11 cellular contexts compared by ENCODE assay signal in the genomic region with DNA sequence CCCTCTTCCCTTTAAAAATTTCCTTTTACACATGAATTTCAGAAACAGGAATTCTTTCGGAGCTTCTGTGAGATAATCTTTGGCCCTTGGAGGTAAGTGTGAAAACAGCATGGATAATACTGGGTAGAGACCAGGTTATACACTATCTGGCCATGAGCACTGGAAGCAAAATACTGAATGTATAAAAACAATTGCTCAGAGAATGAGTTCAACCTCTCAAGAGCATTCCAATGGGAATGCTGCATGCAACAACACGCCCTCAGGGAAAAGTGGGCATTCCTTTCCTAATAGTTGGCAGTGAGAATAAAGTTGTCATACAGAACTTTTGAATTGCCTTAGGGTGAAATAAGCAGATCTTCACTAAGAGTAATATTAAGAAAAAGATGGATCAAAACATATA.
DNase-seq lines count a peak whose midpoint lies in the region; ATAC-seq and TF ChIP-seq lines count a peak whose summit lies in the region.
"Had no signal": no experiment of that assay in that cellular context is flagged by ENCODE, and none has a peak within 500 bp of the region (broad histone marks: within the 10 kb centered on the region; RNA-seq: fewer than 3 reads in every experiment).

No MANE protein-coding gene starts in this region.

- TF ChIP-seq CTCF in mammary epithelial cell (conservative IDR thresholded peaks at IDR 0.05 in 1 of 2, IDR thresholded peaks at IDR 0.05 in 1 of 2; ENCODE audit: extremely low read depth in 1 of 2, insufficient read depth in 1 of 2, low read depth in 1 of 2, low read length in 2 of 2): no peak
- no peak for TF ChIP-seq CTCF in osteoblast (IDR thresholded peaks at IDR 0.05; ENCODE audit: extremely low read depth, low read depth, low read length)

- H3K79me2 ChIP-seq in mammary epithelial cell (ENCODE audit: insufficient read depth, low read length): peaks cover 89% of the 10 kb centered on the region
- H3K79me2 ChIP-seq in osteoblast (ENCODE audit: insufficient read depth, low read length): peaks cover 80% of the 10 kb centered on the region

- H3K9ac ChIP-seq in mammary epithelial cell (ENCODE audit: insufficient read depth, low read length): peak overlapping the region; percentile 60

- DNase-seq in Daoy (ENCODE audit: low read depth) (peak; percentile 83), NCI-H1048 (lab: John Stamatoyannopoulos, UW) (peak; percentile 13), mammary epithelial cell (peak; percentile 93), osteoblast (ENCODE audit: insufficient read length, low spot score, missing footprints) (no peak), NCI-H510A treated with DMSO at 0.1 percent for 48 hours (lab: John Stamatoyannopoulos, UW) (no peak)
- no peak for DNase-seq in activated naive CD4-positive, alpha-beta T cell treated with anti-CD3 and anti-CD28 coated beads, Interleukin-2, amount 50 U/mL, for 16 hours
- no peak for DNase-seq in stimulated activated CD4-positive, alpha-beta T cell treated with anti-CD3 and anti-CD28 coated beads, Interleukin-2, amount 100 ng/mL, for 48 hours
- DNase-seq: DMS79 treated with DMSO at 0.1 percent for 48 hours; effector CD8-positive, alpha-beta T cell had no signal

- H2AFZ ChIP-seq in mammary epithelial cell (ENCODE audit: low read depth, low read length): no peak overlapping the region
- no peak overlapping the region for H2AFZ ChIP-seq in osteoblast (ENCODE audit: low read length)

- H3K9me3 ChIP-seq in mammary epithelial cell (replicated peaks; ENCODE audit: insufficient read depth, low read length): no peaks in the 10 kb centered on the region
- no peaks in the 10 kb centered on the region for H3K9me3 ChIP-seq in osteoblast (ENCODE audit: low read depth, low read length)

- peak overlapping the region; percentile 92 for H3K27ac ChIP-seq in mammary epithelial cell (ENCODE audit: insufficient read depth, low read depth, low read length)
- H3K27ac ChIP-seq in osteoblast (ENCODE audit: low read depth, low read length): peak overlapping the region; percentile 89

- intact Hi-C loops in mammary epithelial cell (cut with micrococcal nuclease): loop anchor here (1.0 kb wide), 1 partner anchor 13 kb away; no protein-coding TSS in a partner anchor

- H3K4me3 ChIP-seq in mammary epithelial cell (replicated peaks in 1 of 3; ENCODE audit: insufficient read depth in 1 of 3, low read depth in 2 of 3, low read length in 3 of 3) (peak overlapping the region in 2 of 3 experiments; percentile 9 to 28), osteoblast (ENCODE audit: insufficient read depth, low read length) (peak overlapping the region; percentile 46)

- no peaks in the 10 kb centered on the region for H3K27me3 ChIP-seq in mammary epithelial cell (ENCODE audit: insufficient read depth, low read length)
- peaks cover 4% of the 10 kb centered on the region for H3K27me3 ChIP-seq in osteoblast (ENCODE audit: insufficient read depth, low read length)

- H3K4me1 ChIP-seq in mammary epithelial cell (ENCODE audit: insufficient read depth, low read length): peaks cover 81% of the 10 kb centered on the region
- H3K4me1 ChIP-seq in osteoblast (ENCODE audit: insufficient read depth, low read length): peaks cover 75% of the 10 kb centered on the region

- H4K20me1 ChIP-seq in mammary epithelial cell (ENCODE audit: insufficient read depth, low read length) (no peaks in the 10 kb centered on the region), osteoblast (ENCODE audit: insufficient read depth, low read length) (no peaks in the 10 kb centered on the region)

- CTCF ChIA-PET in mammary epithelial cell (lab: Charles Lee; ENCODE audit: low non-redundant PET): interaction anchor here (1.0 to 1.2 kb wide), 2 partner anchors 26 to 260 kb away, joined by 3 to 11 read pairs; no protein-coding TSS in a partner anchor

- H3K36me3 ChIP-seq in mammary epithelial cell (ENCODE audit: insufficient read depth, low read length): no peaks in the 10 kb centered on the region
- H3K36me3 ChIP-seq in osteoblast (ENCODE audit: insufficient read depth, low read length): no peaks in the 10 kb centered on the region

- no peak for ATAC-seq in esophagus mucosa
- ATAC-seq: activated T-cell treated with anti-CD3 and anti-CD28 coated beads, Interleukin-2, amount 50 U/mL, for 4 hours had no signal

- in situ Hi-C loops in mammary epithelial cell (cut with MboI; ENCODE audit: low sequenced_read_pairs in 2 of 2): no loop called here

- TSS peak; percentile 0 for BruUV-seq in mammary epithelial cell (replicated peaks; lab: Mats Ljungman, UMichigan)

- WGBS in mammary epithelial cell (ENCODE audit: low coverage, missing lambda C conversion rate): 3% methylated on average over 2 of the region's 2 CpGs

- dilution Hi-C loops in mammary epithelial cell (cut with HindIII; ENCODE audit: low sequenced_read_pairs): no loop called here

- peak overlapping the region; percentile 85 for H3K4me2 ChIP-seq in mammary epithelial cell (ENCODE audit: insufficient read depth, low read depth, low read length)
- H3K4me2 ChIP-seq in osteoblast (ENCODE audit: insufficient read depth, low read length): peak overlapping the region; percentile 78

Comparison
In these comparisons a context has a peak if more than half of its experiments do, and no peak if none do; other contexts are left out.
1. DNase-seq: peak in Daoy (single experiment), NCI-H1048 (single experiment) and mammary epithelial cell (single experiment); none in osteoblast (single experiment), NCI-H510A treated with DMSO at 0.1 percent for 48 hours (single experiment), activated naive CD4-positive, alpha-beta T cell treated with anti-CD3 and anti-CD28 coated beads, Interleukin-2, amount 50 U/mL, for 16 hours (single experiment) and stimulated activated CD4-positive, alpha-beta T cell treated with anti-CD3 and anti-CD28 coated beads, Interleukin-2, amount 100 ng/mL, for 48 hours (0 of 2).